Comparison of ENCODE assay signal across 21 cellular contexts in genomic region chr10:121185816-121186215, GRCh38.
"Had no signal": no experiment of that assay in that cellular context is flagged by ENCODE, and none has a peak within 500 bp of the region (broad histone marks: within the 10 kb centered on the region; RNA-seq: fewer than 3 reads in every experiment).

No MANE protein-coding gene starts in this region.

- H3K36me3 Mint-ChIP-seq: immature natural killer cell; naive thymus-derived CD8-positive, alpha-beta T cell; stimulated activated effector memory CD8-positive, alpha-beta T cell treated with anti-CD3 and anti-CD28 coated beads, Interleukin-12 subunit alpha, Interleukin-12 subunit beta, amount 100 ng/mL, for 72 hours had no signal

- DNase-seq: erythroblast; foreskin keratinocyte; heart left ventricle; immature natural killer cell; kidney; left colon; left ventricle myocardium superior; mesendoderm; mucosa of descending colon; naive thymus-derived CD8-positive, alpha-beta T cell; right cardiac atrium; small intestine; stimulated activated CD4-positive, alpha-beta T cell treated with anti-CD3 and anti-CD28 coated beads, Interleukin-2, amount 100 ng/mL, for 48 hours; stimulated activated CD8-positive, alpha-beta memory T cell treated with anti-CD3 and anti-CD28 coated beads, Interleukin-4, amount 100 ng/mL, for 48 hours; trophoblast cell; uterus had no signal

- H3K9me3 Mint-ChIP-seq: central memory CD8-positive, alpha-beta T cell; neural crest cell; stimulated activated effector memory CD8-positive, alpha-beta T cell treated with anti-CD3 and anti-CD28 coated beads, Interleukin-12 subunit alpha, Interleukin-12 subunit beta, amount 100 ng/mL, for 72 hours had no signal

- ATAC-seq: foreskin keratinocyte; heart left ventricle; left colon; left ventricle myocardium superior; mucosa of descending colon; naive thymus-derived CD8-positive, alpha-beta T cell; right cardiac atrium; stimulated activated effector memory CD8-positive, alpha-beta T cell treated with anti-CD3 and anti-CD28 coated beads, Interleukin-12 subunit alpha, Interleukin-12 subunit beta, amount 100 ng/mL, for 72 hours had no signal

- H3K4me1 Mint-ChIP-seq: central memory CD8-positive, alpha-beta T cell; immature natural killer cell; naive thymus-derived CD8-positive, alpha-beta T cell; stimulated activated effector memory CD8-positive, alpha-beta T cell treated with anti-CD3 and anti-CD28 coated beads, Interleukin-12 subunit alpha, Interleukin-12 subunit beta, amount 100 ng/mL, for 72 hours had no signal

- H3K27me3 Mint-ChIP-seq: central memory CD8-positive, alpha-beta T cell had no signal

- H3K27ac ChIP-seq: breast epithelium, foreskin keratinocyte, heart left ventricle, uterus had no signal

- H3K4me3 Mint-ChIP-seq: central memory CD8-positive, alpha-beta T cell; immature natural killer cell; naive thymus-derived CD8-positive, alpha-beta T cell; neural crest cell; stimulated activated effector memory CD8-positive, alpha-beta T cell treated with anti-CD3 and anti-CD28 coated beads, Interleukin-12 subunit alpha, Interleukin-12 subunit beta, amount 100 ng/mL, for 72 hours; stimulated activated naive CD8-positive, alpha-beta T cell treated with anti-CD3 and anti-CD28 coated beads, Interleukin-15, Interleukin-2, amounts not matched to agents 100 ng/mL and 50 ng/mL, for 24 hours had no signal

- H3K27ac Mint-ChIP-seq: immature natural killer cell; naive thymus-derived CD8-positive, alpha-beta T cell; stimulated activated effector memory CD8-positive, alpha-beta T cell treated with anti-CD3 and anti-CD28 coated beads, Interleukin-12 subunit alpha, Interleukin-12 subunit beta, amount 100 ng/mL, for 72 hours; stimulated activated naive CD8-positive, alpha-beta T cell treated with anti-CD3 and anti-CD28 coated beads, Interleukin-15, Interleukin-2, amounts not matched to agents 100 ng/mL and 50 ng/mL, for 24 hours had no signal
